Comparison of ENCODE assay signal across 1 cellular context in the genomic region with DNA sequence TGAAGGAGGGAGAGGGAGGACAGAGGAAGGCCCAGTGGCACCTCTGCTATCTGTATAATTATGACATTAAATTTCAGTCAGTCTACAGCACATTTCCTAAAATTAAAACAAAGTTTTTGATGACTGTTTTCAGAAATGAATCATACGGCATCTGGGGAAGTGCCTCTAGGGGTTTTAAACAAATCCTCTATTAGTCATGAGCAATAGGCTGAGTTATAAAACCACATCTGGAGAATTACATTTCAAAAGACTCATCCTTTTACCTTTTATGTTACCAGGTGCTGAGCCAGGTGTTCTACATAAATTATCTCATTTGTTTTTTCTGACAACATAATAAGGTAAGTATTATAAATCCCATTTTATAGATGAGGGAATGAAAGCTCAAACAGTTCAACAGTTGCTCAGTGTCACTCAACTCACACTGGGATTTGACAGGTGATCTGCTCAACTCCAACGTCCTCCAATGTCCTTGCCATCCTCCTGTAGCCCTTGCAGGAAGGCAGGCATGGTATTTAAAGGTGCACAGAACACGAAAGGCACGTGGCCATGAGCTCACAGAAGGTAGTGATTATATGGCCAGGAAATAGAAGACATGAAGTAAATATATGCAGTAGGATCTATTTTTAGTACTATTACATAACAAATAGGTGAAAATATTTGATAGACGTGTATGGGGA.
TF ChIP-seq lines count a peak whose summit lies in the region.

No MANE protein-coding gene starts in this region.

TF ChIP-seq in HCT116, 20 proteins besides CTCF, POLR2A, EP300 and RAD21 (continued from another document):
- TF ChIP-seq TCF7L2 (IDR thresholded peaks at IDR 0.05; ENCODE audit: borderline replicate concordance, extremely low read depth, insufficient read depth, insufficient read length) = no peak
- TF ChIP-seq CEBPB (IDR thresholded peaks at IDR 0.05; ENCODE audit: low read depth) = peak; percentile 86
- TF ChIP-seq SP1 (IDR thresholded peaks at IDR 0.05; ENCODE audit: low read depth) = peak; percentile 82
- peak; percentile 56; the same call in 1 of the 2 replicates for TF ChIP-seq SRF (IDR thresholded peaks at IDR 0.05; ENCODE audit: low read depth)
- TF ChIP-seq ZNF274 (IDR thresholded peaks at IDR 0.05; ENCODE audit: low read depth, low read length) = no peak
- peak; percentile 77 for TF ChIP-seq SIN3A (IDR thresholded peaks at IDR 0.05; ENCODE audit: low read depth)
- 0 out of 2 replicates have a peak, but pooled peaks have one; percentile 26 for TF ChIP-seq EGR1 (IDR thresholded peaks at IDR 0.05; ENCODE audit: low read depth)
- TF ChIP-seq JUND (IDR thresholded peaks at IDR 0.05) = peak; percentile 94
- TF ChIP-seq, protein P1, sequence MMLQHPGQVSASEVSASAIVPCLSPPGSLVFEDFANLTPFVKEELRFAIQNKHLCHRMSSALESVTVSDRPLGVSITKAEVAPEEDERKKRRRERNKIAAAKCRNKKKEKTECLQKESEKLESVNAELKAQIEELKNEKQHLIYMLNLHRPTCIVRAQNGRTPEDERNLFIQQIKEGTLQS (IDR thresholded peaks at IDR 0.05) = no peak
- TF ChIP-seq EZH2 (IDR thresholded peaks at IDR 0.05) = no peak
- TF ChIP-seq FOSL1 (IDR thresholded peaks at IDR 0.05; ENCODE audit: low read depth) = peak; percentile 95
- TF ChIP-seq, protein P2, sequence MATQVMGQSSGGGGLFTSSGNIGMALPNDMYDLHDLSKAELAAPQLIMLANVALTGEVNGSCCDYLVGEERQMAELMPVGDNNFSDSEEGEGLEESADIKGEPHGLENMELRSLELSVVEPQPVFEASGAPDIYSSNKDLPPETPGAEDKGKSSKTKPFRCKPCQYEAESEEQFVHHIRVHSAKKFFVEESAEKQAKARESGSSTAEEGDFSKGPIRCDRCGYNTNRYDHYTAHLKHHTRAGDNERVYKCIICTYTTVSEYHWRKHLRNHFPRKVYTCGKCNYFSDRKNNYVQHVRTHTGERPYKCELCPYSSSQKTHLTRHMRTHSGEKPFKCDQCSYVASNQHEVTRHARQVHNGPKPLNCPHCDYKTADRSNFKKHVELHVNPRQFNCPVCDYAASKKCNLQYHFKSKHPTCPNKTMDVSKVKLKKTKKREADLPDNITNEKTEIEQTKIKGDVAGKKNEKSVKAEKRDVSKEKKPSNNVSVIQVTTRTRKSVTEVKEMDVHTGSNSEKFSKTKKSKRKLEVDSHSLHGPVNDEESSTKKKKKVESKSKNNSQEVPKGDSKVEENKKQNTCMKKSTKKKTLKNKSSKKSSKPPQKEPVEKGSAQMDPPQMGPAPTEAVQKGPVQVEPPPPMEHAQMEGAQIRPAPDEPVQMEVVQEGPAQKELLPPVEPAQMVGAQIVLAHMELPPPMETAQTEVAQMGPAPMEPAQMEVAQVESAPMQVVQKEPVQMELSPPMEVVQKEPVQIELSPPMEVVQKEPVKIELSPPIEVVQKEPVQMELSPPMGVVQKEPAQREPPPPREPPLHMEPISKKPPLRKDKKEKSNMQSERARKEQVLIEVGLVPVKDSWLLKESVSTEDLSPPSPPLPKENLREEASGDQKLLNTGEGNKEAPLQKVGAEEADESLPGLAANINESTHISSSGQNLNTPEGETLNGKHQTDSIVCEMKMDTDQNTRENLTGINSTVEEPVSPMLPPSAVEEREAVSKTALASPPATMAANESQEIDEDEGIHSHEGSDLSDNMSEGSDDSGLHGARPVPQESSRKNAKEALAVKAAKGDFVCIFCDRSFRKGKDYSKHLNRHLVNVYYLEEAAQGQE (IDR thresholded peaks at IDR 0.05; ENCODE audit: low read depth) = no peak
